8 cellular contexts compared by ENCODE assay signal in genomic region chr20:543369-544152, GRCh38. TPM values are rescaled to one million over a fixed set of nuclear protein-coding genes. Genes with fewer than 3 reads are reported as not detected.
A peak's percentile ranks its signal among the peaks of the same experiment; 100 is the strongest.
DNase-seq lines count a peak whose midpoint lies in the region; ATAC-seq, FAIRE-seq and TF ChIP-seq lines count a peak whose summit lies in the region.

CSNK2A1 (minus strand) TSS chr20:543790; CDS start chr20:508551, 35,239 bp downstream.

- H3K27me3 ChIP-seq in right atrium auricular region (no peaks in the 10 kb centered on the region), psoas muscle (ENCODE audit: insufficient read depth in 3 of 3, low read length in 2 of 3) (no peaks in the 10 kb centered on the region)

- TF ChIP-seq CTCF in right atrium auricular region (IDR thresholded peaks at IDR 0.05) (no peak), psoas muscle (IDR thresholded peaks at IDR 0.05) (no peak)

- intact Hi-C loops in T-helper 2 cell treated with Interferon-gamma antibody and Interleukin-4, amounts not matched to agents 100 ng/mL and 5 ng/mL, for 36 hours (cut with micrococcal nuclease): loop anchor here (1.0 to 5.0 kb wide), 4 partner anchors 109 to 247 kb away; partner anchors contain the start of genes SRXN1 and ZCCHC3
- intact Hi-C loops in psoas muscle (cut with DNase I): loop anchor here (5.0 to 10.0 kb wide), 2 partner anchors 46 to 139 kb away; partner anchors contain the start of gene RBCK1 (in 1 of the 2)

- ATAC-seq in GM18499 (IDR thresholded peaks at IDR 0.05; ENCODE audit: insufficient read depth, unreplicated experiment) (peak; percentile 84), HG02943 (IDR thresholded peaks at IDR 0.05; ENCODE audit: low read depth, unreplicated experiment) (peak; percentile 90), psoas muscle (peak; percentile 99)

- peak within 1 kb of the TSS; percentile 88 to 97 for H3K27ac ChIP-seq in right atrium auricular region
- H3K27ac ChIP-seq in psoas muscle: peak within 1 kb of the TSS; percentile 93

- 0 to 1% (median 0%) methylated on average over 43 to 44 of the region's 44 CpGs for WGBS in psoas muscle, 3 donors

- H3K4me3 ChIP-seq in right atrium auricular region (peak within 1 kb of the TSS; percentile 94 to 99), psoas muscle (peak within 1 kb of the TSS; percentile 100)

- FAIRE-seq in urothelium cell line (lab: Jason Lieb, UNC): peak; percentile 13

- H3K4me1 ChIP-seq in right atrium auricular region: peaks cover 0 to 40% of the 10 kb centered on the region in 2 donors
- H3K4me1 ChIP-seq in psoas muscle: peaks cover 38% of the 10 kb centered on the region

- DNase-seq in NCI-H187 treated with DMSO at 0.1 percent for 48 hours (lab: John Stamatoyannopoulos, UW) (peak; percentile 92), anterior cingulate cortex (lab: John Stamatoyannopoulos, UW) (peak; percentile 70 to 97 (median 93)), right atrium auricular region (ENCODE audit: low spot score) (peak; percentile 94), psoas muscle (peak; percentile 94 to 97), urothelium cell line (ENCODE audit: low spot score) (peak; percentile 97)

- no peaks in the 10 kb centered on the region for H3K9me3 ChIP-seq in right atrium auricular region
- peaks cover 4% of the 10 kb centered on the region for H3K9me3 ChIP-seq in psoas muscle

- no peaks in the 10 kb centered on the region for H3K36me3 ChIP-seq in right atrium auricular region
- H3K36me3 ChIP-seq in psoas muscle (ENCODE audit: insufficient read depth in 1 of 2, low read depth in 1 of 2): no peaks in the 10 kb centered on the region

RNA-seq across cellular contexts. Expression of gene CSNK2A1, which starts in this region (rescaled TPM):
- 127 and 128 TPM in 2 replicates for total RNA-seq in T-helper 2 cell treated with Interferon-gamma antibody and Interleukin-4, amounts not matched to agents 100 ng/mL and 5 ng/mL, for 36 hours
- 100 to 1,000 TPM in 1 of 2 donors, 10 to 100 TPM in 1; 84.5 to 125 TPM for total RNA-seq in right atrium auricular region
- 100 to 1,000 TPM; 118 to 180 (median 140) TPM for total RNA-seq in psoas muscle
- polyA plus RNA-seq in psoas muscle: 100 to 1,000 TPM in 1 of 3 donors, 10 to 100 TPM in 2; 43.9 to 122 (median 87.9) TPM

Comparison
In these comparisons a context has a peak if more than half of its experiments do, and no peak if none do; other contexts are left out.
1. Peak in every context shown above with its lines: DNase-seq, ATAC-seq, H3K4me3 ChIP-seq and H3K27ac ChIP-seq.